Comparison of ENCODE assay signal across 7 cellular contexts in genomic region chr5:74094779-74095108, GRCh38.
"Had no signal": no experiment of that assay in that cellular context is flagged by ENCODE, and none has a peak within 500 bp of the region (broad histone marks: within the 10 kb centered on the region; RNA-seq: fewer than 3 reads in every experiment).

No MANE protein-coding gene starts in this region.

- H3K4me1 Mint-ChIP-seq: GM23338, H9 had no signal

- ATAC-seq: GM23338 had no signal

- DNase-seq: H9, HCEC 1CT, IMR-90 had no signal

- H3K4me3 ChIP-seq: GM23338 had no signal

- FAIRE-seq: H1, H54, HTR-8/SVneo had no signal

- H3K27ac Mint-ChIP-seq: GM23338, H9 had no signal

- H3K4me3 Mint-ChIP-seq: GM23338, H9 had no signal
